Comparison of ENCODE assay signal across 8 cellular contexts in genomic region chr17:44115585-44116415, GRCh38.
DNase-seq lines count a peak whose midpoint lies in the region; TF ChIP-seq lines count a peak whose summit lies in the region.

No MANE protein-coding gene starts in this region.

- in situ Hi-C loops in ACHN (cut with HindIII; ENCODE audit: low pct_ligation_motif_present, low pct_unique_long_range_greater_than_20kb, low sequenced_read_pairs) = no loop called here

- DNase-seq in ACHN (peak; percentile 56), T1000 (lab: John Stamatoyannopoulos, UW) (peak; percentile 41), fibroblast of peridontal ligament (ENCODE audit: extremely low read depth) (peak; percentile 52), RKO (ENCODE audit: low spot score) (no peak), globus pallidus (ENCODE audit: low spot score) (no peak), putamen (ENCODE audit: low spot score) (no peak)
- peak; percentile 14 for DNase-seq in stimulated activated CD4-positive, alpha-beta T cell treated with anti-CD3 and anti-CD28 coated beads, Interleukin-4, amount 100 ng/mL, for 24 hours

- TF ChIP-seq CTCF in GM12873 (IDR thresholded peaks at IDR 0.05; ENCODE audit: insufficient read depth, low read depth, low read length, missing control alignments) = peak; percentile 76

Comparison
In these comparisons a context has a peak if more than half of its experiments do, and no peak if none do; other contexts are left out.
1. DNase-seq: peak in ACHN (single experiment), T1000 (single experiment), fibroblast of peridontal ligament (single experiment) and stimulated activated CD4-positive, alpha-beta T cell treated with anti-CD3 and anti-CD28 coated beads, Interleukin-4, amount 100 ng/mL, for 24 hours (single experiment); none in RKO (single experiment), globus pallidus (single experiment) and putamen (single experiment).